ENCODE assay signal across 20 cellular contexts in the genomic region with DNA sequence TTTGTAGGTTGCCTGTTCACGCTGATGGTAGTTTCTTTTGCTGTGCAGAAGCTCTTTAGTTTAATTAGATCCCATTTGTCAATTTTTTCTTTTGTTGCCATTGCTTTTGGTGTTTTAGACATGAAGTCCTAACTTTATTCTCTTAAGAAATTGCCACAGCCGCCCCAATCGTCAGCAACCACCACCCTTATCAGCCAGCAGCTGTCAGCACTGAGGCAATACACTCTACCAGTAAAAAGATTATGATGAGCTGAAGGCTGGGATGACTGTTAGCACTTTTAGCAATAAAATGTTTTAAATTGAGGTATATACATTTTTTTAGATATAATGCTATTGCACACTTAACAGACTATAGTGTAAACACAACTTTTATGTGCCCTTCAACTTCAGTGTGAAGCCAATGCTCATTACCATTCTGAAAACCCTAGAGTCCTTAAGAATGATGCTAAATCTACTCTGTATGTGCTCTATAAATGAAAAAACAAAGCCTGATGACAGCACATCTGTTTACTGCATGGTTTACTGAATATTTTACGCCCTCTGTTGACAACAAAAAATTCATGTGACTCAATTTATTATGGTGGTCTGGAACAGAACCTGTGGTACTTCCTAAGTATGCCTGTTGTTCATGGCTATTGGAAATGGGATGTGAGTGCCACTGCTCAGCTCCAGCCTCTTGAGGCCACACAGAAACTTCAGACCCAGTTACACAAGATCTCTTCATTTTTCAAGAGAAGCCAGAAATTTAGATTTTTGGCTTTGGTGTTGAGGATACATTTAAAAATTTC.
DNase-seq lines count a peak whose midpoint lies in the region; ATAC-seq and TF ChIP-seq lines count a peak whose summit lies in the region.
"Had no signal": no experiment of that assay in that cellular context is flagged by ENCODE, and none has a peak within 500 bp of the region (broad histone marks: within the 10 kb centered on the region; RNA-seq: fewer than 3 reads in every experiment).

No MANE protein-coding gene starts in this region.

- POLR2A ChIA-PET in A673 (lab: Charles Lee; ENCODE audit: low non-redundant PET): no interaction called here
- POLR2A ChIA-PET in WTC11 (lab: Charles Lee): interaction anchor here (1.0 kb wide), 1 partner anchor 196 kb away, joined by 4 read pairs; no protein-coding TSS in a partner anchor
- POLR2A ChIA-PET in MCF 10A (lab: Yijun Ruan, JAX): interaction anchor here (0.7 kb wide), 1 partner anchor 192 kb away, joined by 4 read pairs; no protein-coding TSS in a partner anchor

- ATAC-seq in WTC11: peak; percentile 24; the same call in 1 of the 2 replicates
- no peak for ATAC-seq in GM21367 (IDR thresholded peaks at IDR 0.05; ENCODE audit: unreplicated experiment)
- ATAC-seq: right lobe of liver had no signal

- H3K9me3 ChIP-seq in A673 (ENCODE audit: low read depth, low read length, poor library complexity, severe bottlenecking): peaks cover 5% of the 10 kb centered on the region
- H3K9me3 ChIP-seq: esophagus squamous epithelium, right lobe of liver had no signal

- CTCF ChIA-PET in A673 (lab: Charles Lee) (interaction anchor here (0.5 to 0.6 kb wide), 2 partner anchors 154 to 191 kb away, joined by 3 to 12 read pairs; no protein-coding TSS in a partner anchor), WTC11 (lab: Charles Lee) (interaction anchor here (1.0 to 1.1 kb wide), 2 partner anchors 126 to 191 kb away, joined by 4 to 6 read pairs; no protein-coding TSS in a partner anchor), MCF 10A (lab: Yijun Ruan, JAX) (interaction anchor here (0.6 kb wide), 2 partner anchors 20 to 72 kb away, joined by 3 read pairs; no protein-coding TSS in a partner anchor)

- BruUV-seq in A673 (replicated peaks; lab: Mats Ljungman, UMichigan) (no TSS peak), MCF 10A (replicated peaks; lab: Mats Ljungman, UMichigan) (no TSS peak)

- DNase-seq in A673 (ENCODE audit: low spot score) (no peak), GM03348 (ENCODE audit: low spot score) (peak; percentile 20), WTC11 (ENCODE audit: low spot score) (no peak), fibroblast of pulmonary artery (ENCODE audit: low read depth) (peak; percentile 56), MCF 10A (ENCODE audit: unreplicated experiment) (no peak), HuH-7.5 (ENCODE audit: low spot score) (no peak), CD1c-positive myeloid dendritic cell (ENCODE audit: extremely low spot score) (no peak)
- DNase-seq: activated CD4-positive, CD25-positive, alpha-beta regulatory T cell treated with anti-CD3 and anti-CD28 coated beads, Interleukin-2, amount 50 U/mL, for 72 hours; activated naive CD4-positive, alpha-beta T cell; Calu3; esophagus squamous epithelium; hippocampal formation; kidney glomerular epithelial cell; midbrain; NCI-H1048; right lobe of liver had no signal

- H3K4me3 Mint-ChIP-seq in WTC11 (no peak overlapping the region), MCF 10A (ENCODE audit: unreplicated experiment) (no peak overlapping the region)
- H3K4me3 Mint-ChIP-seq: dendritic cell treated with granulocyte-macrophage colony-stimulating factor and Interleukin-4, amounts not matched to agents 40 ng/mL and 50 ng/mL, for 4 days; T-helper 1 cell treated with Interleukin-12 subunit alpha and Interleukin-12 subunit beta and Interleukin-4 antibody, amounts not matched to agents 30 μg/mL and 1 μg/mL, for 36 hours had no signal

- H3K27me3 Mint-ChIP-seq in WTC11 (ENCODE audit: low read depth): peaks cover 26% of the 10 kb centered on the region
- no peaks in the 10 kb centered on the region for H3K27me3 Mint-ChIP-seq in MCF 10A (ENCODE audit: insufficient read depth, unreplicated experiment)
- H3K27me3 Mint-ChIP-seq: dendritic cell treated with granulocyte-macrophage colony-stimulating factor and Interleukin-4, amounts not matched to agents 40 ng/mL and 50 ng/mL, for 4 days had no signal

- H3K36me3 Mint-ChIP-seq in WTC11 (peaks cover 21% of the 10 kb centered on the region), MCF 10A (ENCODE audit: insufficient read depth, unreplicated experiment) (no peaks in the 10 kb centered on the region)

- intact Hi-C loops in A673 (cut with micrococcal nuclease; ENCODE audit: unreplicated experiment) (loop anchor here (5.0 kb wide), 2 partner anchors 73 to 367 kb away; partner anchors contain the start of gene GALNT4), MCF 10A (cut with micrococcal nuclease) (no loop called here)

- H3K4me1 ChIP-seq in A673 (ENCODE audit: insufficient read depth, low read length, poor library complexity, severe bottlenecking): peaks cover 53% of the 10 kb centered on the region

- no peak overlapping the region for H3K4me3 ChIP-seq in A673 (ENCODE audit: low read depth, low read length, poor library complexity, severe bottlenecking)
- no peak overlapping the region for H3K4me3 ChIP-seq in fibroblast of pulmonary artery (replicated peaks; ENCODE audit: low read depth, low read length)
- H3K4me3 ChIP-seq: esophagus squamous epithelium, right lobe of liver had no signal

- H3K9me3 Mint-ChIP-seq in WTC11 (peaks cover 22% of the 10 kb centered on the region), MCF 10A (ENCODE audit: unreplicated experiment) (no peaks in the 10 kb centered on the region)

- H3K27ac Mint-ChIP-seq in WTC11 (no peak overlapping the region), MCF 10A (ENCODE audit: low read depth, unreplicated experiment) (no peak overlapping the region)
- H3K27ac Mint-ChIP-seq: dendritic cell treated with granulocyte-macrophage colony-stimulating factor and Interleukin-4, amounts not matched to agents 40 ng/mL and 50 ng/mL, for 4 days; T-helper 1 cell treated with Interleukin-12 subunit alpha and Interleukin-12 subunit beta and Interleukin-4 antibody, amounts not matched to agents 30 μg/mL and 1 μg/mL, for 36 hours had no signal

- H3K27ac ChIP-seq in A673 (ENCODE audit: low read depth, low read length, poor library complexity, severe bottlenecking): peak overlapping the region; percentile 76
- H3K27ac ChIP-seq: esophagus squamous epithelium, right lobe of liver, RWPE1 had no signal

- no peaks in the 10 kb centered on the region for H3K36me3 ChIP-seq in A673 (ENCODE audit: insufficient read depth, low read length, poor library complexity, severe bottlenecking)
- H3K36me3 ChIP-seq: esophagus squamous epithelium, right lobe of liver had no signal

- H3K27me3 ChIP-seq in A673 (replicated peaks; ENCODE audit: insufficient read depth, low read depth, low read length, poor library complexity): no peaks in the 10 kb centered on the region
- H3K27me3 ChIP-seq: esophagus squamous epithelium, right lobe of liver had no signal

- peak; percentile 29; the same call in 1 of the 2 replicates for TF ChIP-seq CTCF in A673 (conservative IDR thresholded peaks at IDR 0.05; ENCODE audit: low read depth, low read length)
- TF ChIP-seq CTCF in WTC11 (IDR thresholded peaks at IDR 0.05): no peak
- TF ChIP-seq CTCF in fibroblast of pulmonary artery (IDR thresholded peaks at IDR 0.05; ENCODE audit: low read length, missing control alignments): peak; percentile 34
- TF ChIP-seq CTCF in MCF 10A (IDR thresholded peaks at IDR 0.05; ENCODE audit: unreplicated experiment): no peak

- peaks cover 26% of the 10 kb centered on the region for H3K4me1 Mint-ChIP-seq in WTC11
- peaks cover 16% of the 10 kb centered on the region for H3K4me1 Mint-ChIP-seq in MCF 10A (ENCODE audit: insufficient read depth, unreplicated experiment)

TF ChIP-seq in WTC11, 78 proteins besides CTCF, POLR2A, EP300 and RAD21:
- TF ChIP-seq ZNF671 (CRISPR knock-in tag; IDR thresholded peaks at IDR 0.05) (no peak), TEAD1 (CRISPR knock-in tag; IDR thresholded peaks at IDR 0.05) (no peak), ZNF121 (CRISPR knock-in tag; IDR thresholded peaks at IDR 0.05) (no peak), MYBL2 (CRISPR knock-in tag; IDR thresholded peaks at IDR 0.05) (no peak)
- TF ChIP-seq, protein P1, sequence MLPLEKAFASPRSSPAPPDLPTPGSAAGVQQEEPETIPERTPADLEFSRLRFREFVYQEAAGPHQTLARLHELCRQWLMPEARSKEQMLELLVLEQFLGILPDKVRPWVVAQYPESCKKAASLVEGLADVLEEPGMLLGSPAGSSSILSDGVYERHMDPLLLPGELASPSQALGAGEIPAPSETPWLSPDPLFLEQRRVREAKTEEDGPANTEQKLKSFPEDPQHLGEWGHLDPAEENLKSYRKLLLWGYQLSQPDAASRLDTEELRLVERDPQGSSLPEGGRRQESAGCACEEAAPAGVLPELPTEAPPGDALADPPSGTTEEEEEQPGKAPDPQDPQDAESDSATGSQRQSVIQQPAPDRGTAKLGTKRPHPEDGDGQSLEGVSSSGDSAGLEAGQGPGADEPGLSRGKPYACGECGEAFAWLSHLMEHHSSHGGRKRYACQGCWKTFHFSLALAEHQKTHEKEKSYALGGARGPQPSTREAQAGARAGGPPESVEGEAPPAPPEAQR (CRISPR knock-in tag; IDR thresholded peaks at IDR 0.05): no peak

Comparison
In these comparisons a context has a peak if more than half of its experiments do, and no peak if none do; other contexts are left out.
1. DNase-seq: peak in GM03348 (single experiment) and fibroblast of pulmonary artery (single experiment); none in A673 (single experiment), WTC11 (single experiment), MCF 10A (single experiment), HuH-7.5 (single experiment) and CD1c-positive myeloid dendritic cell (single experiment).
2. CTCF ChIP-seq: peak in A673 (single experiment) and fibroblast of pulmonary artery (single experiment); none in WTC11 (single experiment) and MCF 10A (single experiment).